In genomic region chr3:9909221-9910013, GRCh38 we compare ENCODE assay signal across 21 cellular contexts. TPM values are rescaled to one million over a fixed set of nuclear protein-coding genes. Genes with fewer than 3 reads are reported as not detected.
A peak's percentile ranks its signal among the peaks of the same experiment; 100 is the strongest.
DNase-seq lines count a peak whose midpoint lies in the region; ATAC-seq, FAIRE-seq and TF ChIP-seq lines count a peak whose summit lies in the region.
"Had no signal": no experiment of that assay in that cellular context is flagged by ENCODE, and none has a peak within 500 bp of the region (broad histone marks: within the 10 kb centered on the region; RNA-seq: fewer than 3 reads in every experiment).

No MANE protein-coding gene starts in this region.

- peak; percentile 46 for FAIRE-seq in K562 (lab: Jason Lieb, UNC)
- FAIRE-seq: A549 had no signal

- no peak overlapping the region for H2AK5ac ChIP-seq in neuronal stem cell (ENCODE audit: low read depth, low read length)

- H3K14ac ChIP-seq in neuronal stem cell (ENCODE audit: low read length) = no peak overlapping the region

- H4K20me1 ChIP-seq in K562 (replicated peaks; ENCODE audit: control insufficient read depth, insufficient read depth, low read length) (no peaks in the 10 kb centered on the region), Karpas-422 (ENCODE audit: insufficient read depth, low read depth, low read length) (no peaks in the 10 kb centered on the region)

- TF ChIP-seq POLR2A in K562 (conservative IDR thresholded peaks at IDR 0.05) = no peak

- no peaks in the 10 kb centered on the region for H3K9me3 Mint-ChIP-seq in activated CD4-positive, alpha-beta T cell treated with anti-CD3 and anti-CD28 coated beads, Interleukin-2, amount 10 ng/mL, durations not matched to agents 7 days and 5 days
- H3K9me3 Mint-ChIP-seq: T-helper 1 cell treated with Interleukin-12 subunit alpha and Interleukin-12 subunit beta and Interleukin-4 antibody, amounts not matched to agents 30 μg/mL and 1 μg/mL, for 36 hours had no signal

- no peaks in the 10 kb centered on the region for H3K27me3 ChIP-seq in K562 (ENCODE audit: control insufficient read depth in 2 of 2, insufficient read depth in 2 of 2, low read length in 2 of 2)
- H3K27me3 ChIP-seq in neuronal stem cell (ENCODE audit: control insufficient read depth in 3 of 3, insufficient read depth in 3 of 3, low read depth in 1 of 3, low read length in 3 of 3) = peaks cover 0 to 8% (median 4%) of the 10 kb centered on the region in 3 experiments
- H3K27me3 ChIP-seq in Karpas-422 (ENCODE audit: low read length) = no peaks in the 10 kb centered on the region
- H3K27me3 ChIP-seq: gastroesophageal sphincter, sigmoid colon had no signal

- peaks cover 3% of the 10 kb centered on the region for H3K27me3 Mint-ChIP-seq in activated CD4-positive, alpha-beta T cell treated with anti-CD3 and anti-CD28 coated beads, Interleukin-2, amount 10 ng/mL, durations not matched to agents 7 days and 5 days

- H3K9ac ChIP-seq in K562 (ENCODE audit: insufficient read depth in 1 of 2, low read depth in 2 of 2, low read length in 2 of 2) = no peak overlapping the region
- H3K9ac ChIP-seq in neuronal stem cell (ENCODE audit: low read depth, low read length, poor library complexity) = peak overlapping the region; percentile 7
- H3K9ac ChIP-seq in Karpas-422 (ENCODE audit: low read length) = no peak overlapping the region

- peak; percentile 32 for DNase-seq in activated CD4-positive, alpha-beta T cell treated with anti-CD3 and anti-CD28 coated beads for 48 hours
- no peak for DNase-seq in activated CD4-positive, alpha-beta T cell treated with anti-CD3 and anti-CD28 coated beads, Interleukin-2, amount 10 ng/mL, durations not matched to agents 7 days and 5 days
- DNase-seq in GM12865 (ENCODE audit: low read depth) = peak; percentile 47
- no peak for DNase-seq in K562 (ENCODE audit: extremely low read depth in 1 of 4, low spot score in 3 of 4)
- no peak for DNase-seq in neuronal stem cell (ENCODE audit: low spot score)
- DNase-seq in Karpas-422 = no peak
- no peak for DNase-seq in iPS-NIHi11 (ENCODE audit: low spot score)
- no peak for DNase-seq in occipital lobe (lab: John Stamatoyannopoulos, UW)
- DNase-seq: cortex of kidney; HCEC 1CT; NCI-H1930; NCI-H510A treated with DMSO at 0.1 percent for 48 hours; SIG-M5; sigmoid colon; stimulated activated CD4-positive, alpha-beta T cell treated with anti-CD3 and anti-CD28 coated beads, Interleukin-4, amount 100 ng/mL, for 1 hour; stimulated activated CD8-positive, alpha-beta memory T cell treated with anti-CD3 and anti-CD28 coated beads, Interleukin-4, amount 100 ng/mL, for 48 hours; trophoblast cell had no signal

- no peak for TF ChIP-seq RAD21 in K562 (CRISPR knock-in tag; conservative IDR thresholded peaks at IDR 0.05 in 1 of 2, IDR thresholded peaks at IDR 0.05 in 1 of 2)

- no peak overlapping the region for H2BK5ac ChIP-seq in neuronal stem cell (ENCODE audit: low read length)

- H3K27ac Mint-ChIP-seq in activated CD4-positive, alpha-beta T cell treated with anti-CD3 and anti-CD28 coated beads, Interleukin-2, amount 10 ng/mL, durations not matched to agents 7 days and 5 days = no peak overlapping the region
- H3K27ac Mint-ChIP-seq: T-helper 1 cell treated with Interleukin-12 subunit alpha and Interleukin-12 subunit beta and Interleukin-4 antibody, amounts not matched to agents 30 μg/mL and 1 μg/mL, for 36 hours had no signal

- peaks cover 9% of the 10 kb centered on the region for H3K4me1 Mint-ChIP-seq in activated CD4-positive, alpha-beta T cell treated with anti-CD3 and anti-CD28 coated beads, Interleukin-2, amount 10 ng/mL, durations not matched to agents 7 days and 5 days

- CTCF ChIA-PET in activated CD4-positive, alpha-beta T cell treated with anti-CD3 and anti-CD28 coated beads, Interleukin-2, amount 10 ng/mL, durations not matched to agents 7 days and 5 days (lab: Charles Lee) = interaction anchor here (1.4 to 3.5 kb wide), 2 partner anchors 7 to 117 kb away, joined by 3 to 13 read pairs; partner anchors contain the start of genes ARPC4 and IL17RE
- CTCF ChIA-PET in K562 (lab: Yijun Ruan, JAX; ENCODE audit: low intra/inter-chr PET ratio) = no interaction called here

- intact Hi-C loops in K562 (cut with micrococcal nuclease) = no loop called here

- H3K18ac ChIP-seq in neuronal stem cell (ENCODE audit: low read length) = no peak overlapping the region

- ATAC-seq in K562 = no peak
- ATAC-seq: gastroesophageal sphincter had no signal

- in situ Hi-C loops in K562 (cut with MboI) = no loop called here

- no peak overlapping the region for H3K4me3 ChIP-seq in GM12865 (ENCODE audit: low read depth, low read length)
- H3K4me3 ChIP-seq in K562 = no peak overlapping the region
- H3K4me3 ChIP-seq in neuronal stem cell (ENCODE audit: low read length in 2 of 2) = no peak overlapping the region
- H3K4me3 ChIP-seq in Karpas-422 (ENCODE audit: low read length) = no peak overlapping the region
- H3K4me3 ChIP-seq: A549, gastroesophageal sphincter, sigmoid colon had no signal

- no TSS peak for BruUV-seq in K562 (replicated peaks; lab: Mats Ljungman, UMichigan)

- H3K36me3 Mint-ChIP-seq in activated CD4-positive, alpha-beta T cell treated with anti-CD3 and anti-CD28 coated beads, Interleukin-2, amount 10 ng/mL, durations not matched to agents 7 days and 5 days (ENCODE audit: low read depth) = no peaks in the 10 kb centered on the region

- H4K91ac ChIP-seq in neuronal stem cell (ENCODE audit: low read depth, low read length, poor library complexity) = no peak overlapping the region

- H3K27ac ChIP-seq in K562 (ENCODE audit: extremely low read depth, low read depth, low read length) (no peak overlapping the region), neuronal stem cell (replicated peaks; ENCODE audit: low read length) (no peak overlapping the region), Karpas-422 (ENCODE audit: low read length) (no peak overlapping the region)
- H3K27ac ChIP-seq: C4-2B, gastroesophageal sphincter, sigmoid colon had no signal

- H3K79me1 ChIP-seq in neuronal stem cell (ENCODE audit: low read depth, low read length) = no peaks in the 10 kb centered on the region

- 45% methylated on average over 7 of the region's 7 CpGs for WGBS in K562 (ENCODE audit: insufficient coverage, low coverage, missing lambda C conversion rate)
- WGBS in neuronal stem cell (ENCODE audit: extremely low coverage in 2 of 2, insufficient read length in 2 of 2, insufficient replicate concordance in 1 of 2), 2 donors = no CpG with 5 or more reads among the region's 7 CpGs

- H3K4me1 ChIP-seq in K562 (replicated peaks in 1 of 2; ENCODE audit: control insufficient read depth in 2 of 2, insufficient read depth in 2 of 2, low read length in 2 of 2) (peaks cover 17 to 18% of the 10 kb centered on the region in 2 experiments), neuronal stem cell (ENCODE audit: control insufficient read depth in 2 of 2, insufficient read depth in 1 of 2, low read depth in 1 of 2, low read length in 2 of 2) (no peaks in the 10 kb centered on the region), Karpas-422 (ENCODE audit: low read length) (no peaks in the 10 kb centered on the region)

- H3K36me3 ChIP-seq in K562 (ENCODE audit: control insufficient read depth, insufficient read depth, low read length) = no peaks in the 10 kb centered on the region
- H3K36me3 ChIP-seq in neuronal stem cell (replicated peaks in 1 of 2; ENCODE audit: control insufficient read depth in 2 of 2, insufficient read depth in 2 of 2, low read length in 2 of 2) = no peaks in the 10 kb centered on the region
- no peaks in the 10 kb centered on the region for H3K36me3 ChIP-seq in Karpas-422 (ENCODE audit: insufficient read depth, low read length)
- H3K36me3 ChIP-seq: gastroesophageal sphincter, sigmoid colon had no signal

- H3K79me2 ChIP-seq in K562 (ENCODE audit: control insufficient read depth, insufficient read depth, low read length) (no peaks in the 10 kb centered on the region), Karpas-422 (ENCODE audit: low read length) (no peaks in the 10 kb centered on the region)

- TF ChIP-seq CTCF in GM12865 (IDR thresholded peaks at IDR 0.05; ENCODE audit: insufficient read depth, low read depth, low read length, missing control alignments) (no peak), K562 (IDR thresholded peaks at IDR 0.05 in 2 of 3, conservative IDR thresholded peaks at IDR 0.05 in 1 of 3; ENCODE audit: insufficient read depth in 2 of 3, low read depth in 1 of 3, low read length in 3 of 3) (no peak)

- no peaks in the 10 kb centered on the region for H3K9me2 ChIP-seq in Karpas-422 (replicated peaks; ENCODE audit: insufficient read depth, low read length)

- H3K23ac ChIP-seq in neuronal stem cell (ENCODE audit: low read depth, low read length, poor library complexity) = no peak overlapping the region

- H2BK15ac ChIP-seq in neuronal stem cell (ENCODE audit: low read length) = no peak overlapping the region

- TF ChIP-seq EP300 in K562 (IDR thresholded peaks at IDR 0.05; ENCODE audit: low read length) = no peak

- H3K4ac ChIP-seq in neuronal stem cell (ENCODE audit: low read length) = no peak overlapping the region

- H4K8ac ChIP-seq in neuronal stem cell (ENCODE audit: low read depth, low read length) = no peak overlapping the region

- POLR2A ChIA-PET in activated CD4-positive, alpha-beta T cell treated with anti-CD3 and anti-CD28 coated beads, Interleukin-2, amount 10 ng/mL, durations not matched to agents 7 days and 5 days (lab: Charles Lee) = interaction anchor here (0.5 kb wide), 1 partner anchor 18 kb away, joined by 13 read pairs; no protein-coding TSS in a partner anchor
- POLR2A ChIA-PET in K562 (lab: Yijun Ruan, JAX) = interaction anchor here (0.7 to 0.9 kb wide), 2 partner anchors 7 to 77 kb away, joined by 3 read pairs; partner anchors contain the start of genes EMC3 and IL17RC

- H3K9me3 ChIP-seq in K562 (replicated peaks; ENCODE audit: control insufficient read depth, insufficient read depth, low read depth, low read length) (no peaks in the 10 kb centered on the region), neuronal stem cell (replicated peaks in 1 of 2; ENCODE audit: control insufficient read depth in 2 of 2, insufficient read depth in 1 of 2, low read depth in 1 of 2, low read length in 2 of 2) (peaks cover 0 to 2% of the 10 kb centered on the region in 2 donors), Karpas-422 (ENCODE audit: low read length) (no peaks in the 10 kb centered on the region)
- H3K9me3 ChIP-seq: A549, gastroesophageal sphincter, sigmoid colon had no signal

- no peak overlapping the region for H3K4me3 Mint-ChIP-seq in activated CD4-positive, alpha-beta T cell treated with anti-CD3 and anti-CD28 coated beads, Interleukin-2, amount 10 ng/mL, durations not matched to agents 7 days and 5 days
- H3K4me3 Mint-ChIP-seq: T-helper 1 cell treated with Interleukin-12 subunit alpha and Interleukin-12 subunit beta and Interleukin-4 antibody, amounts not matched to agents 30 μg/mL and 1 μg/mL, for 36 hours had no signal

- H2AFZ ChIP-seq in K562 (ENCODE audit: low read depth, low read length) (no peak overlapping the region), neuronal stem cell (ENCODE audit: low read length) (no peak overlapping the region), Karpas-422 (ENCODE audit: low read length) (no peak overlapping the region)

- H2BK120ac ChIP-seq in neuronal stem cell (ENCODE audit: low read depth, low read length) = no peak overlapping the region

- H3K9me1 ChIP-seq in K562 (ENCODE audit: control insufficient read depth, insufficient read depth, low read length) = no peaks in the 10 kb centered on the region

- H2BK12ac ChIP-seq in neuronal stem cell (ENCODE audit: low read length) = no peak overlapping the region

- H3K4me2 ChIP-seq in K562 (ENCODE audit: insufficient read depth, low read length) (no peak overlapping the region), neuronal stem cell (ENCODE audit: insufficient read depth, low read length, poor library complexity, severe bottlenecking) (no peak overlapping the region), Karpas-422 (ENCODE audit: low read depth, low read length, poor library complexity, severe bottlenecking) (no peak overlapping the region)
- H3K4me2 ChIP-seq: A549 had no signal

RNA-seq across cellular contexts. Expression of gene IL17RE, which starts 6.8 kb away (rescaled TPM):
- total RNA-seq in activated CD4-positive, alpha-beta T cell treated with anti-CD3 and anti-CD28 coated beads, Interleukin-2, amount 10 ng/mL, durations not matched to agents 7 days and 5 days = 1 to 10 TPM; 1.5 to 2.7 TPM
- total RNA-seq in K562 (2011; cell fraction: chromatin; rRNA removed; ENCODE audit: low replicate concordance) = 4.4 and 7.9 TPM in 2 replicates
- total RNA-seq in K562 (2011; cell fraction: nucleolus; rRNA removed) = 2.8 and 5.7 TPM in 2 replicates
- total RNA-seq in K562 (2011; cell fraction: nucleoplasm; rRNA removed) = 4.6 and 5.8 TPM in 2 replicates
- total RNA-seq in K562 (2014; rRNA removed) = 0.20 TPM in 1 of 2 replicates, not detected in the other
- total RNA-seq in K562 (2014; rRNA removed; fragmentation: Illumina TruSeq; extraction: Trizol) = 0.48 and 0.51 TPM in 2 replicates
- 0.26 TPM in 1 of 2 replicates, not detected in the other for total RNA-seq in K562 (2015; rRNA removed; fragmentation: Illumina TruSeq; extraction: Trizol)
- total RNA-seq in K562 (2021) = 0.47 and 0.72 TPM in 2 replicates
- 1.1 and 1.9 TPM in 2 replicates for polyA plus RNA-seq in K562 (2011; rRNA removed)
- polyA plus RNA-seq in K562 (2011; cell fraction: cytosol; rRNA removed) = 0.29 and 1.2 TPM in 2 replicates
- polyA plus RNA-seq in K562 (2011; cell fraction: nucleus; rRNA removed) = 3.7 and 5.1 TPM in 2 replicates
- 0.46 and 0.91 TPM in 2 replicates for polyA plus RNA-seq in K562 (2012)
- polyA plus RNA-seq in K562 (2014; fragmentation: Illumina TruSeq; extraction: Trizol) = 0.39 and 0.73 TPM in 2 replicates
- polyA plus RNA-seq in K562 (2014; fragmentation: Nextera tagmentation; extraction: Ambion mirVana) = not detected
- 0.23 and 0.32 TPM in 2 replicates for polyA plus RNA-seq in K562 (2014; rRNA removed)
- 0.67 and 1.0 TPM in 2 replicates for polyA minus RNA-seq in K562 (2011; rRNA and poly(A)+ RNA removed)
- not detected in 2 replicates for polyA minus RNA-seq in K562 (2011; cell fraction: cytosol; rRNA and poly(A)+ RNA removed)
- 0.67 and 1.7 TPM in 2 replicates for polyA minus RNA-seq in K562 (2011; cell fraction: nucleus; rRNA and poly(A)+ RNA removed)
- 0.77 TPM for polyA plus RNA-seq in neuronal stem cell (2013, experiment 1 of 2)
- polyA plus RNA-seq in neuronal stem cell (2013, experiment 2 of 2) = 0.57 TPM
- total RNA-seq in Karpas-422 (2014; rRNA removed; shearing (Covaris generic); ENCODE audit: low replicate concordance) = not detected in 2 replicates
- not detected for total RNA-seq in occipital lobe

RNA-seq across cellular contexts. Expression of gene IL17RC, which starts 7.5 kb away (rescaled TPM):
- total RNA-seq in activated CD4-positive, alpha-beta T cell treated with anti-CD3 and anti-CD28 coated beads, Interleukin-2, amount 10 ng/mL, durations not matched to agents 7 days and 5 days = under 1 TPM; 0.32 to 0.52 TPM
- 37.1 and 87.7 TPM in 2 replicates for total RNA-seq in K562 (2011; cell fraction: chromatin; rRNA removed; ENCODE audit: low replicate concordance)
- total RNA-seq in K562 (2011; cell fraction: nucleolus; rRNA removed) = 57.7 and 63.0 TPM in 2 replicates
- total RNA-seq in K562 (2011; cell fraction: nucleoplasm; rRNA removed) = 31.0 and 37.3 TPM in 2 replicates
- total RNA-seq in K562 (2014; rRNA removed) (11.4 and 14.0 TPM in 2 replicates), K562 (2014; rRNA removed; fragmentation: Illumina TruSeq; extraction: Trizol) (2.8 and 3.5 TPM in 2 replicates), K562 (2015; rRNA removed; fragmentation: Illumina TruSeq; extraction: Trizol) (5.4 and 6.9 TPM in 2 replicates), K562 (2021) (11.4 and 12.3 TPM in 2 replicates), occipital lobe (4.5 TPM)
- polyA plus RNA-seq in K562 (2011; rRNA removed) (7.3 and 12.5 TPM in 2 replicates), K562 (2014; fragmentation: Illumina TruSeq; extraction: Trizol) (6.3 and 11.5 TPM in 2 replicates), K562 (2014; fragmentation: Nextera tagmentation; extraction: Ambion mirVana) (under 1 TPM in 1 of 2 experiments, not detected in 1; 0.15 TPM), K562 (2014; rRNA removed) (7.5 and 7.7 TPM in 2 replicates)
- polyA plus RNA-seq in K562 (2011; cell fraction: cytosol; rRNA removed) = 9.8 and 14.3 TPM in 2 replicates
- 49.8 and 57.1 TPM in 2 replicates for polyA plus RNA-seq in K562 (2011; cell fraction: nucleus; rRNA removed)
- polyA plus RNA-seq in K562 (2012) = 7.2 and 18.0 TPM in 2 replicates
- 5.9 and 7.6 TPM in 2 replicates for polyA minus RNA-seq in K562 (2011; rRNA and poly(A)+ RNA removed)
- 9.4 and 11.3 TPM in 2 replicates for polyA minus RNA-seq in K562 (2011; cell fraction: cytosol; rRNA and poly(A)+ RNA removed)
- polyA minus RNA-seq in K562 (2011; cell fraction: nucleus; rRNA and poly(A)+ RNA removed) = 16.4 and 29.1 TPM in 2 replicates
- 5.4 TPM for polyA plus RNA-seq in neuronal stem cell (2013, experiment 1 of 2)
- polyA plus RNA-seq in neuronal stem cell (2013, experiment 2 of 2) = 6.0 TPM
- total RNA-seq in Karpas-422 (2014; rRNA removed; shearing (Covaris generic); ENCODE audit: low replicate concordance) = 0.54 and 2.5 TPM in 2 replicates

RNA-seq across cellular contexts. Expression of gene JAGN1, which starts 19.0 kb away (rescaled TPM):
- 10 to 100 TPM; 29.6 to 30.6 TPM for total RNA-seq in activated CD4-positive, alpha-beta T cell treated with anti-CD3 and anti-CD28 coated beads, Interleukin-2, amount 10 ng/mL, durations not matched to agents 7 days and 5 days
- 61.7 and 101 TPM in 2 replicates for total RNA-seq in K562 (2011; cell fraction: chromatin; rRNA removed; ENCODE audit: low replicate concordance)
- total RNA-seq in K562 (2011; cell fraction: nucleolus; rRNA removed) = 84.5 and 103 TPM in 2 replicates
- total RNA-seq in K562 (2011; cell fraction: nucleoplasm; rRNA removed) = 97.8 and 112 TPM in 2 replicates
- 38.9 and 41.1 TPM in 2 replicates for total RNA-seq in K562 (2014; rRNA removed)
- total RNA-seq in K562 (2014; rRNA removed; fragmentation: Illumina TruSeq; extraction: Trizol) = 40.3 and 42.4 TPM in 2 replicates
- 31.1 and 33.9 TPM in 2 replicates for total RNA-seq in K562 (2015; rRNA removed; fragmentation: Illumina TruSeq; extraction: Trizol)
- total RNA-seq in K562 (2021) = 57.2 and 58.8 TPM in 2 replicates
- 66.3 and 77.8 TPM in 2 replicates for polyA plus RNA-seq in K562 (2011; rRNA removed)
- polyA plus RNA-seq in K562 (2011; cell fraction: cytosol; rRNA removed) = 70.4 and 88.4 TPM in 2 replicates
- 37.0 and 45.1 TPM in 2 replicates for polyA plus RNA-seq in K562 (2011; cell fraction: nucleus; rRNA removed)
- 56.0 and 64.7 TPM in 2 replicates for polyA plus RNA-seq in K562 (2012)
- 52.3 and 62.6 TPM in 2 replicates for polyA plus RNA-seq in K562 (2014; fragmentation: Illumina TruSeq; extraction: Trizol)
- polyA plus RNA-seq in K562 (2014; fragmentation: Nextera tagmentation; extraction: Ambion mirVana) = 10 to 100 TPM; 31.6 to 33.3 TPM
- polyA plus RNA-seq in K562 (2014; rRNA removed) = 49.8 and 54.6 TPM in 2 replicates
- polyA minus RNA-seq in K562 (2011; rRNA and poly(A)+ RNA removed) = 58.7 and 70.5 TPM in 2 replicates
- 27.5 and 42.9 TPM in 2 replicates for polyA minus RNA-seq in K562 (2011; cell fraction: cytosol; rRNA and poly(A)+ RNA removed)
- polyA minus RNA-seq in K562 (2011; cell fraction: nucleus; rRNA and poly(A)+ RNA removed) = 16.8 and 25.8 TPM in 2 replicates
- polyA plus RNA-seq in neuronal stem cell (2013, experiment 1 of 2) = 23.4 TPM
- 24.0 TPM for polyA plus RNA-seq in neuronal stem cell (2013, experiment 2 of 2)
- total RNA-seq in Karpas-422 (2014; rRNA removed; shearing (Covaris generic); ENCODE audit: low replicate concordance) = 33.5 and 39.2 TPM in 2 replicates
- total RNA-seq in occipital lobe = 17.8 TPM

RNA-seq across cellular contexts. Expression of gene CRELD1, which starts 24.2 kb away (rescaled TPM):
- 10 to 100 TPM; 13.9 to 16.0 TPM for total RNA-seq in activated CD4-positive, alpha-beta T cell treated with anti-CD3 and anti-CD28 coated beads, Interleukin-2, amount 10 ng/mL, durations not matched to agents 7 days and 5 days
- 163 and 258 TPM in 2 replicates for total RNA-seq in K562 (2011; cell fraction: chromatin; rRNA removed; ENCODE audit: low replicate concordance)
- total RNA-seq in K562 (2011; cell fraction: nucleolus; rRNA removed) = 156 and 166 TPM in 2 replicates
- total RNA-seq in K562 (2011; cell fraction: nucleoplasm; rRNA removed) = 187 and 194 TPM in 2 replicates
- 17.2 and 17.7 TPM in 2 replicates for total RNA-seq in K562 (2014; rRNA removed)
- total RNA-seq in K562 (2014; rRNA removed; fragmentation: Illumina TruSeq; extraction: Trizol) = 6.1 and 10.2 TPM in 2 replicates
- 11.4 and 14.4 TPM in 2 replicates for total RNA-seq in K562 (2015; rRNA removed; fragmentation: Illumina TruSeq; extraction: Trizol)
- total RNA-seq in K562 (2021) = 16.7 and 17.3 TPM in 2 replicates
- 25.8 and 47.7 TPM in 2 replicates for polyA plus RNA-seq in K562 (2011; rRNA removed)
- 28.0 and 36.5 TPM in 2 replicates for polyA plus RNA-seq in K562 (2011; cell fraction: cytosol; rRNA removed)
- 214 and 337 TPM in 2 replicates for polyA plus RNA-seq in K562 (2011; cell fraction: nucleus; rRNA removed)
- polyA plus RNA-seq in K562 (2012) = 17.4 and 29.8 TPM in 2 replicates
- polyA plus RNA-seq in K562 (2014; fragmentation: Illumina TruSeq; extraction: Trizol) = 15.4 and 16.5 TPM in 2 replicates
- 1 to 10 TPM; 3.3 to 5.6 TPM for polyA plus RNA-seq in K562 (2014; fragmentation: Nextera tagmentation; extraction: Ambion mirVana)
- 24.5 and 30.1 TPM in 2 replicates for polyA plus RNA-seq in K562 (2014; rRNA removed)
- polyA minus RNA-seq in K562 (2011; rRNA and poly(A)+ RNA removed) = 12.7 and 14.5 TPM in 2 replicates
- polyA minus RNA-seq in K562 (2011; cell fraction: cytosol; rRNA and poly(A)+ RNA removed) = 9.6 and 10.3 TPM in 2 replicates
- polyA minus RNA-seq in K562 (2011; cell fraction: nucleus; rRNA and poly(A)+ RNA removed) = 21.4 and 35.1 TPM in 2 replicates
- polyA plus RNA-seq in neuronal stem cell (2013, experiment 1 of 2) = 10.5 TPM
- polyA plus RNA-seq in neuronal stem cell (2013, experiment 2 of 2) = 10.9 TPM
- total RNA-seq in Karpas-422 (2014; rRNA removed; shearing (Covaris generic); ENCODE audit: low replicate concordance) = 5.6 and 33.7 TPM in 2 replicates
- total RNA-seq in occipital lobe = 17.5 TPM

RNA-seq across cellular contexts. Expression of gene CIDEC, which starts 29.4 kb away (rescaled TPM):
- not detected for total RNA-seq in activated CD4-positive, alpha-beta T cell treated with anti-CD3 and anti-CD28 coated beads, Interleukin-2, amount 10 ng/mL, durations not matched to agents 7 days and 5 days
- not detected in 2 replicates for total RNA-seq in K562 (2011; cell fraction: chromatin; rRNA removed; ENCODE audit: low replicate concordance)
- not detected in 2 replicates for total RNA-seq in K562 (2011; cell fraction: nucleolus; rRNA removed)
- not detected in 2 replicates for total RNA-seq in K562 (2011; cell fraction: nucleoplasm; rRNA removed)
- total RNA-seq in K562 (2014; rRNA removed) (not detected in 2 replicates), K562 (2014; rRNA removed; fragmentation: Illumina TruSeq; extraction: Trizol) (not detected in 2 replicates), K562 (2015; rRNA removed; fragmentation: Illumina TruSeq; extraction: Trizol) (not detected in 2 replicates), K562 (2021) (not detected in 2 replicates), occipital lobe (not detected)
- polyA plus RNA-seq in K562 (2011; rRNA removed) (not detected in 2 replicates), K562 (2014; fragmentation: Illumina TruSeq; extraction: Trizol) (not detected in 2 replicates), K562 (2014; fragmentation: Nextera tagmentation; extraction: Ambion mirVana) (not detected), K562 (2014; rRNA removed) (not detected in 2 replicates)
- 0.09 and 0.39 TPM in 2 replicates for polyA plus RNA-seq in K562 (2011; cell fraction: cytosol; rRNA removed)
- not detected in 2 replicates for polyA plus RNA-seq in K562 (2011; cell fraction: nucleus; rRNA removed)
- not detected in 2 replicates for polyA plus RNA-seq in K562 (2012)
- polyA minus RNA-seq in K562 (2011; rRNA and poly(A)+ RNA removed) = not detected in 2 replicates
- not detected in 2 replicates for polyA minus RNA-seq in K562 (2011; cell fraction: cytosol; rRNA and poly(A)+ RNA removed)
- polyA minus RNA-seq in K562 (2011; cell fraction: nucleus; rRNA and poly(A)+ RNA removed) = not detected in 2 replicates
- polyA plus RNA-seq in neuronal stem cell (2013, experiment 1 of 2) = not detected
- polyA plus RNA-seq in neuronal stem cell (2013, experiment 2 of 2) = not detected
- total RNA-seq in Karpas-422 (2014; rRNA removed; shearing (Covaris generic); ENCODE audit: low replicate concordance) = not detected in 2 replicates

Comparison
In these comparisons a context has a peak if more than half of its experiments do, and no peak if none do; other contexts are left out.
1. DNase-seq: peak in activated CD4-positive, alpha-beta T cell treated with anti-CD3 and anti-CD28 coated beads for 48 hours (single experiment) and GM12865 (single experiment); none in activated CD4-positive, alpha-beta T cell treated with anti-CD3 and anti-CD28 coated beads, Interleukin-2, amount 10 ng/mL, durations not matched to agents 7 days and 5 days (single experiment), K562 (0 of 4), neuronal stem cell (single experiment), Karpas-422 (single experiment), iPS-NIHi11 (single experiment) and occipital lobe (single experiment).